ENCODE assay signal across 20 cellular contexts in genomic region chrX:144334577-144334976, GRCh38.
DNase-seq lines count a peak whose midpoint lies in the region; ATAC-seq and TF ChIP-seq lines count a peak whose summit lies in the region.
"Had no signal": no experiment of that assay in that cellular context is flagged by ENCODE, and none has a peak within 500 bp of the region (broad histone marks: within the 10 kb centered on the region; RNA-seq: fewer than 3 reads in every experiment).

No MANE protein-coding gene starts in this region.

- POLR2A ChIA-PET in OCI-LY7 (lab: Charles Lee): interaction anchor here (0.7 kb wide), 1 partner anchor 1963 kb away, joined by 6 read pairs; no protein-coding TSS in a partner anchor

- H3K9me3 ChIP-seq in BE2C (no peaks in the 10 kb centered on the region), OCI-LY7 (ENCODE audit: low read length) (no peaks in the 10 kb centered on the region), upper lobe of left lung (peaks cover 0 to 4% (median 0%) of the 10 kb centered on the region in 4 donors)

- no peak overlapping the region for H2AFZ ChIP-seq in OCI-LY7 (ENCODE audit: low read length)
- H2AFZ ChIP-seq: parathyroid adenoma had no signal

- H3K27me3 ChIP-seq in BE2C (no peaks in the 10 kb centered on the region), upper lobe of left lung (no peaks in the 10 kb centered on the region)

- in situ Hi-C loops in GM13977 (cut with MboI; ENCODE audit: low pct_unique_long_range_greater_than_20kb, low sequenced_read_pairs, unreplicated experiment): no loop called here

- peaks cover 62% of the 10 kb centered on the region for H3K9me3 Mint-ChIP-seq in nephron progenitor cell

- H3K27ac Mint-ChIP-seq in nephron progenitor cell: no peak overlapping the region
- H3K27ac Mint-ChIP-seq: activated naive CD8-positive, alpha-beta T cell; CD4-positive, alpha-beta T cell; memory B cell; naive thymus-derived CD4-positive, alpha-beta T cell; stimulated activated naive B cell treated with anti-CD40 and anti-IgM and Interleukin-4, amounts not matched to agents 10 μg/mL and 1 μg/mL and 100 μg/mL, for 72 hours had no signal

- peaks cover 4% of the 10 kb centered on the region for H3K27me3 Mint-ChIP-seq in nephron progenitor cell (ENCODE audit: low read depth, poor library complexity)
- H3K27me3 Mint-ChIP-seq: activated naive CD8-positive, alpha-beta T cell; CD4-positive, alpha-beta T cell; memory B cell; naive thymus-derived CD4-positive, alpha-beta T cell; stimulated activated naive B cell treated with anti-CD40 and anti-IgM and Interleukin-4, amounts not matched to agents 10 μg/mL and 1 μg/mL and 100 μg/mL, for 72 hours had no signal

- no peaks in the 10 kb centered on the region for H3K4me1 ChIP-seq in BE2C
- H3K4me1 ChIP-seq in OCI-LY7 (ENCODE audit: insufficient read depth, low read length, poor library complexity, severe bottlenecking): no peaks in the 10 kb centered on the region
- no peaks in the 10 kb centered on the region for H3K4me1 ChIP-seq in upper lobe of left lung
- H3K4me1 ChIP-seq: parathyroid adenoma had no signal

- DNase-seq in BE2C: no peak
- no peak for DNase-seq in GM13977 (ENCODE audit: low spot score)
- peak; percentile 7 for DNase-seq in OCI-LY7 (ENCODE audit: low spot score)
- DNase-seq in epithelial cell of proximal tubule (ENCODE audit: low read depth): no peak
- DNase-seq in activated CD8-positive, alpha-beta memory T cell treated with anti-CD3 and anti-CD28 coated beads, Interleukin-2, amount 50 U/mL, for 48 hours: no peak
- DNase-seq in upper lobe of left lung: no peak
- DNase-seq in nephron progenitor cell: no peak
- DNase-seq: CD4-positive, alpha-beta T cell; DMS153; effector memory CD4-positive, alpha-beta T cell; Kasumi-1; naive thymus-derived CD4-positive, alpha-beta T cell; NCI-H1105 treated with DMSO at 0.1 percent for 48 hours; NCI-H524 treated with DMSO at 0.1 percent for 48 hours; stimulated activated naive B cell treated with anti-CD40 and anti-IgM and Interleukin-4, amounts not matched to agents 10 μg/mL and 1 μg/mL and 100 μg/mL, for 72 hours had no signal

- intact Hi-C loops in OCI-LY7 (cut with micrococcal nuclease; ENCODE audit: unreplicated experiment): no loop called here

- no peak for ATAC-seq in upper lobe of left lung (ENCODE audit: low FRiP score in 2 of 2)
- no peak for ATAC-seq in HG03442 (IDR thresholded peaks at IDR 0.05; ENCODE audit: unreplicated experiment)
- ATAC-seq: activated CD4-positive, CD25-positive, alpha-beta regulatory T cell treated with anti-CD3 and anti-CD28 coated beads, Interleukin-2, amount 50 U/mL, for 24 hours; naive thymus-derived CD4-positive, alpha-beta T cell; stimulated activated naive B cell treated with anti-CD40 and anti-IgM and Interleukin-4, amounts not matched to agents 10 μg/mL and 1 μg/mL and 100 μg/mL, for 72 hours had no signal

- CTCF ChIA-PET in OCI-LY7 (lab: Charles Lee; ENCODE audit: unreplicated experiment): no interaction called here

- WGBS in upper lobe of left lung, 2 donors: 63 to 92% methylated on average over 13 of the region's 13 CpGs

- TF ChIP-seq EP300 in upper lobe of left lung (IDR thresholded peaks at IDR 0.05): no peak

- H4K20me1 ChIP-seq in OCI-LY7 (ENCODE audit: insufficient read depth, low read length): no peaks in the 10 kb centered on the region

- H3K79me2 ChIP-seq in OCI-LY7 (ENCODE audit: insufficient read depth, low read depth, low read length): no peaks in the 10 kb centered on the region
- H3K79me2 ChIP-seq: parathyroid adenoma had no signal

- H3K27ac ChIP-seq in OCI-LY7 (ENCODE audit: low read depth, low read length, poor library complexity, severe bottlenecking) (no peak overlapping the region), upper lobe of left lung (no peak overlapping the region)
- H3K27ac ChIP-seq: parathyroid adenoma had no signal

- no peak for TF ChIP-seq POLR2A in upper lobe of left lung (IDR thresholded peaks at IDR 0.05)

- H3K9me2 ChIP-seq in OCI-LY7 (ENCODE audit: insufficient read depth, low read length): no peaks in the 10 kb centered on the region

- H3K36me3 ChIP-seq in BE2C (no peaks in the 10 kb centered on the region), OCI-LY7 (ENCODE audit: insufficient read depth, low read length) (no peaks in the 10 kb centered on the region), upper lobe of left lung (no peaks in the 10 kb centered on the region)

- no peaks in the 10 kb centered on the region for H3K36me3 Mint-ChIP-seq in nephron progenitor cell (ENCODE audit: low read depth)
- H3K36me3 Mint-ChIP-seq: activated naive CD8-positive, alpha-beta T cell; memory B cell; naive thymus-derived CD4-positive, alpha-beta T cell; stimulated activated naive B cell treated with anti-CD40 and anti-IgM and Interleukin-4, amounts not matched to agents 10 μg/mL and 1 μg/mL and 100 μg/mL, for 72 hours had no signal

- 0 out of 2 replicates have a peak, but pooled peaks have one; percentile 3 for TF ChIP-seq CTCF in BE2C (IDR thresholded peaks at IDR 0.05; ENCODE audit: low read depth, low read length)
- TF ChIP-seq CTCF in GM13977 (IDR thresholded peaks at IDR 0.05; ENCODE audit: extremely low read depth, insufficient read depth, missing control alignments): peak; percentile 13
- TF ChIP-seq CTCF in OCI-LY7 (conservative IDR thresholded peaks at IDR 0.05; ENCODE audit: low read length): peak; percentile 49
- TF ChIP-seq CTCF in epithelial cell of proximal tubule (conservative IDR thresholded peaks at IDR 0.05; ENCODE audit: low read depth, low read length): peak; percentile 15
- no peak for TF ChIP-seq CTCF in upper lobe of left lung (IDR thresholded peaks at IDR 0.05)
- TF ChIP-seq CTCF in nephron progenitor cell (IDR thresholded peaks at IDR 0.05): no peak

- BruUV-seq in OCI-LY7 (replicated peaks; lab: Mats Ljungman, UMichigan): no TSS peak

- H3K4me2 ChIP-seq in OCI-LY7 (ENCODE audit: low read length): no peak overlapping the region

- H3K4me3 ChIP-seq in BE2C (ENCODE audit: low read depth, low read length): no peak overlapping the region
- no peak overlapping the region for H3K4me3 ChIP-seq in OCI-LY7 (ENCODE audit: low read depth, low read length, poor library complexity, severe bottlenecking)
- H3K4me3 ChIP-seq in epithelial cell of proximal tubule (ENCODE audit: low read depth, low read length): no peak overlapping the region
- H3K4me3 ChIP-seq in upper lobe of left lung: no peak overlapping the region

- H3K4me3 Mint-ChIP-seq in nephron progenitor cell: no peak overlapping the region
- H3K4me3 Mint-ChIP-seq: activated naive CD8-positive, alpha-beta T cell; CD4-positive, alpha-beta T cell; memory B cell; naive thymus-derived CD4-positive, alpha-beta T cell; stimulated activated naive B cell treated with anti-CD40 and anti-IgM and Interleukin-4, amounts not matched to agents 10 μg/mL and 1 μg/mL and 100 μg/mL, for 72 hours had no signal

- no peaks in the 10 kb centered on the region for H3K4me1 Mint-ChIP-seq in nephron progenitor cell
- H3K4me1 Mint-ChIP-seq: memory B cell; naive thymus-derived CD4-positive, alpha-beta T cell; stimulated activated naive B cell treated with anti-CD40 and anti-IgM and Interleukin-4, amounts not matched to agents 10 μg/mL and 1 μg/mL and 100 μg/mL, for 72 hours had no signal

Comparison
In these comparisons a context has a peak if more than half of its experiments do, and no peak if none do; other contexts are left out.
1. CTCF ChIP-seq: peak in BE2C (single experiment), GM13977 (single experiment), OCI-LY7 (single experiment) and epithelial cell of proximal tubule (single experiment); none in upper lobe of left lung (0 of 6) and nephron progenitor cell (single experiment).